Comparison of ENCODE assay signal across 1 cellular context in the genomic region with DNA sequence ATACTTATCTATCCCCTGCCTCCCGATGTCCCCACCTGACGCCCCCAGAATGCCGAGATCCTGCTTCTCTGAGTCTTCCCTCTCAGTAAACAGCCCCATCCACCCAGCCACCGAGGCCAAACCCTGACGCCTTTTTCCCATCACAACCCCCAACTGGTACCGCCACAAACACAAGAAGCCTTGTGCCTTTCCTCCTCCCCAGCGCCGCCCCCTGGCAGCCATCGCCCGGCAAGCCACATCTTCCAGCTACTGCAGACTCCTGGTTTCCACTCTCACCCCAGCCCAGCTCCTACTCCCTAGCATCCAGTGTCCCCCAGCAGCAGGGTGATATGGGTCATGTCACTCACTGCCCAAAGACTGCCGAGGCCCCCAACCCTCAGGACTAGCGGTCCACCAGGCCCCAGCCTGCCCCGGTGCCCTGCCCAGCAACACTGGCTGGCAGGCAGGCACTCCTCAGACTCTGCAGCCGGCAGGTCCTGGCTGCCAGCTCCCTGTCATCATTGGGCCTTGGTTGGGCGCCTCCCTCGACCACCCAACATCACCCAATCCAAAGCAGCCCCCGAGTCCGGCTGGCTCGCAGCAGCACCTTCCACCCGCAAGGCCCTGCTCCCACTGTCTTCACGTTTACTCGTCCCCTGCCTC.
A peak's percentile ranks its signal among the peaks of the same experiment; 100 is the strongest.
TF ChIP-seq lines count a peak whose summit lies in the region.

No MANE protein-coding gene starts in this region.

TF ChIP-seq in K562, 482 proteins besides CTCF, POLR2A, EP300 and RAD21:
- TF ChIP-seq TAF1 (IDR thresholded peaks at IDR 0.05; ENCODE audit: control insufficient read depth, extremely low read depth, insufficient read depth, low read length, severe bottlenecking) (no peak), POLR2G (IDR thresholded peaks at IDR 0.05; ENCODE audit: low read depth, low read length) (peak; percentile 39; the same call in 1 of the 2 replicates), FOXP1 (CRISPR knock-in tag; IDR thresholded peaks at IDR 0.05) (no peak), NRF1 (conservative IDR thresholded peaks at IDR 0.05 in 1 of 2, IDR thresholded peaks at IDR 0.05 in 1 of 2) (no peak)
